In genomic region chr10:69647819-69648218, GRCh38 we compare ENCODE assay signal across 24 cellular contexts. TPM values are rescaled to one million over a fixed set of nuclear protein-coding genes. Genes with fewer than 3 reads are reported as not detected.
DNase-seq lines count a peak whose midpoint lies in the region; ATAC-seq and TF ChIP-seq lines count a peak whose summit lies in the region.
"Had no signal": no experiment of that assay in that cellular context is flagged by ENCODE, and none has a peak within 500 bp of the region (broad histone marks: within the 10 kb centered on the region; RNA-seq: fewer than 3 reads in every experiment).

No MANE protein-coding gene starts in this region.

- H3K27me3 Mint-ChIP-seq in chondrocyte (ENCODE audit: low read depth): no peaks in the 10 kb centered on the region
- peaks cover 16% of the 10 kb centered on the region for H3K27me3 Mint-ChIP-seq in nephron (ENCODE audit: low read depth)

- no peaks in the 10 kb centered on the region for H3K36me3 ChIP-seq in sigmoid colon

- H3K4me3 Mint-ChIP-seq in chondrocyte (ENCODE audit: unreplicated experiment) (no peak overlapping the region), nephron (no peak overlapping the region)
- H3K4me3 Mint-ChIP-seq: CD4-positive, alpha-beta T cell; GM23338 had no signal

- intact Hi-C loops in sigmoid colon (cut with DNase I): loop anchor here (10.0 kb wide), 1 partner anchor 157 kb away; the partner anchor contains the start of gene COL13A1

- TF ChIP-seq CTCF in chondrocyte (IDR thresholded peaks at IDR 0.05): no peak
- no peak for TF ChIP-seq CTCF in nephron (IDR thresholded peaks at IDR 0.05; ENCODE audit: unreplicated experiment in 3 of 3)
- no peak for TF ChIP-seq CTCF in sigmoid colon (IDR thresholded peaks at IDR 0.05)

- no peak overlapping the region for H3K27ac ChIP-seq in sigmoid colon
- H3K27ac ChIP-seq: SK-N-MC had no signal

- TF ChIP-seq POLR2A in sigmoid colon (IDR thresholded peaks at IDR 0.05): no peak

- H3K27ac Mint-ChIP-seq in chondrocyte (ENCODE audit: unreplicated experiment) (no peak overlapping the region), nephron (peak overlapping the region in 2 of 3 experiments; percentile 30 to 87)
- H3K27ac Mint-ChIP-seq: CD4-positive, alpha-beta T cell; GM23338 had no signal

- H3K9me3 Mint-ChIP-seq in chondrocyte (ENCODE audit: low read depth) (no peaks in the 10 kb centered on the region), nephron (no peaks in the 10 kb centered on the region)
- H3K9me3 Mint-ChIP-seq: CD4-positive, alpha-beta T cell had no signal

- H3K4me1 ChIP-seq in sigmoid colon: no peaks in the 10 kb centered on the region

- peaks cover 23% of the 10 kb centered on the region for H3K4me1 Mint-ChIP-seq in chondrocyte (ENCODE audit: low read depth)
- H3K4me1 Mint-ChIP-seq in nephron: peaks cover 32% of the 10 kb centered on the region

- ATAC-seq in GM21528 (IDR thresholded peaks at IDR 0.05; ENCODE audit: low FRiP score, unreplicated experiment): no peak
- no peak for ATAC-seq in GM19467 (IDR thresholded peaks at IDR 0.05; ENCODE audit: unreplicated experiment)
- ATAC-seq: GM23338, HCT116, PC-3 had no signal

- H3K4me3 ChIP-seq in sigmoid colon: no peak overlapping the region
- H3K4me3 ChIP-seq: GM23338, SK-N-MC had no signal

- H3K36me3 Mint-ChIP-seq in chondrocyte (ENCODE audit: low read depth): no peaks in the 10 kb centered on the region
- H3K36me3 Mint-ChIP-seq in nephron (ENCODE audit: low read depth): no peaks in the 10 kb centered on the region

- 61 to 72% methylated on average over 4 of the region's 4 CpGs for WGBS in sigmoid colon, 2 donors

- peak; percentile 30 for DNase-seq in NCI-H69 (lab: John Stamatoyannopoulos, UW)
- peak; percentile 30 for DNase-seq in chondrocyte (ENCODE audit: low spot score)
- peak; percentile 39 for DNase-seq in sigmoid colon
- DNase-seq in NCI-H187 (lab: John Stamatoyannopoulos, UW): no peak
- DNase-seq: CD4-positive, alpha-beta T cell; COR-L47; DMS 273 treated with DMSO at 0.1 percent for 48 hours; DMS79 treated with DMSO at 0.1 percent for 48 hours; Karpas-422; MV-4-11; NCI-H1105 treated with DMSO at 0.1 percent for 48 hours; NCI-H1694; NCI-H2081 treated with DMSO at 0.1 percent for 48 hours; NCI-H2171 treated with DMSO at 0.1 percent for 48 hours; NCI-H446; NCI-H526; PC-3; SHP77 treated with DMSO at 0.1 percent for 48 hours had no signal

- no peak for TF ChIP-seq EP300 in sigmoid colon (IDR thresholded peaks at IDR 0.05)

- peaks cover 0 to 4% (median 0%) of the 10 kb centered on the region in 3 donors for H3K27me3 ChIP-seq in sigmoid colon

- no peaks in the 10 kb centered on the region for H3K9me3 ChIP-seq in sigmoid colon

RNA-seq across cellular contexts. Expression of gene FAM241B, which starts 17.8 kb away (rescaled TPM):
- total RNA-seq in chondrocyte (5.0 to 13.7 TPM (median 9.7 TPM) in 3 replicates), sigmoid colon (1 to 10 TPM; 3.0 to 6.3 (median 3.5) TPM)
- polyA plus RNA-seq in sigmoid colon: 1 to 10 TPM; 2.5 to 6.9 (median 4.2) TPM

Comparison
In these comparisons a context has a peak if more than half of its experiments do, and no peak if none do; other contexts are left out.
1. DNase-seq: peak in NCI-H69 (single experiment), chondrocyte (single experiment) and sigmoid colon (single experiment); none in NCI-H187 (0 of 2).